In the genomic region with DNA sequence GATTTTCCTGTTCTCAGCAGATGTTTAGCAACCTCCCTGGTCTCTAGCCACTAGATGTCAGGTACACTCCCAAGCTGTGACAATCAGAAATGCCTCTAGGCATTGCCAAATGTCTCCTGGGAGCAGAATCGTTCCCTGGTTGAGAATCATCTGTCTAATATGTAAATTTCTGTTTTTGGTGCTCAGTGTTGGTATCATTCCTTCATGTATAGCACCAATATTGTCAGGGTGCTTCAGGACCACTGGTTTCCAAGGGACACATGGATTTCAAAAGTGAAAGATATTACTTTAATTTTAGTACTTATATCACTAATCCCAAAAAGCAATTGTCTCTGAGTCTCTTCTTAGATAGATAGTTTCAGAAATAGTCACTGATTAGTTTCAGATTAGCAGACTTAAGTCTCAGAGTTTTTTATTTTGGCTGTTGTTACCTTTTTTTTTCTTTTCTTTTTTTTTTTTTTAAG, we compare ENCODE assay signal across 12 cellular contexts.
DNase-seq lines count a peak whose midpoint lies in the region; ATAC-seq and TF ChIP-seq lines count a peak whose summit lies in the region.
"Had no signal": no experiment of that assay in that cellular context is flagged by ENCODE, and none has a peak within 500 bp of the region (broad histone marks: within the 10 kb centered on the region; RNA-seq: fewer than 3 reads in every experiment).

No MANE protein-coding gene starts in this region.

- H3K9ac ChIP-seq in Loucy (ENCODE audit: low read depth, low read length, poor library complexity, severe bottlenecking) = no peak overlapping the region

- H3K27me3 ChIP-seq in Loucy (ENCODE audit: insufficient read depth, low read length, poor library complexity, severe bottlenecking) (no peaks in the 10 kb centered on the region), psoas muscle (ENCODE audit: insufficient read depth in 3 of 3, low read length in 2 of 3) (no peaks in the 10 kb centered on the region)
- H3K27me3 ChIP-seq: breast epithelium had no signal

- no peaks in the 10 kb centered on the region for H3K79me2 ChIP-seq in Loucy (ENCODE audit: insufficient read depth, low read length)

- peak; percentile 58 for ATAC-seq in GM19372 (IDR thresholded peaks at IDR 0.05; ENCODE audit: low read depth, unreplicated experiment)
- ATAC-seq in HG02870 (IDR thresholded peaks at IDR 0.05; ENCODE audit: unreplicated experiment) = peak; percentile 74
- ATAC-seq in psoas muscle = no peak
- ATAC-seq: left cardiac atrium had no signal

- H3K4me3 ChIP-seq in Loucy (ENCODE audit: low read length, poor library complexity, severe bottlenecking) = peak overlapping the region; percentile 30
- no peak overlapping the region for H3K4me3 ChIP-seq in psoas muscle
- H3K4me3 ChIP-seq: breast epithelium had no signal

- H3F3A ChIP-seq in Loucy (ENCODE audit: low read depth) = no peaks in the 10 kb centered on the region

- peak overlapping the region; percentile 59 for H3K4me2 ChIP-seq in Loucy (ENCODE audit: low read depth, low read length, poor library complexity, severe bottlenecking)

- H3K36me3 ChIP-seq in Loucy (ENCODE audit: insufficient read depth, low read length) (no peaks in the 10 kb centered on the region), psoas muscle (ENCODE audit: insufficient read depth in 1 of 2, low read depth in 1 of 2) (no peaks in the 10 kb centered on the region)
- H3K36me3 ChIP-seq: breast epithelium had no signal

- intact Hi-C loops in psoas muscle (cut with DNase I) = no loop called here

- no peaks in the 10 kb centered on the region for H4K20me1 ChIP-seq in Loucy (ENCODE audit: insufficient read depth, low read length, poor library complexity, severe bottlenecking)

- peaks cover 6% of the 10 kb centered on the region for H3K4me1 ChIP-seq in Loucy (ENCODE audit: insufficient read depth, low read length, poor library complexity, severe bottlenecking)
- H3K4me1 ChIP-seq in psoas muscle = no peaks in the 10 kb centered on the region
- H3K4me1 ChIP-seq: breast epithelium had no signal

- H2AFZ ChIP-seq in Loucy (ENCODE audit: low read length) = no peak overlapping the region

- TF ChIP-seq CTCF in GM12872 (IDR thresholded peaks at IDR 0.05; ENCODE audit: insufficient read depth, low read depth, low read length) = 0 out of 3 replicates have a peak, but pooled peaks have one; percentile 17
- 0 out of 2 replicates have a peak, but pooled peaks have one; percentile 24 for TF ChIP-seq CTCF in Loucy (conservative IDR thresholded peaks at IDR 0.05; ENCODE audit: low read length)
- no peak for TF ChIP-seq CTCF in psoas muscle (IDR thresholded peaks at IDR 0.05)

- H3K27ac ChIP-seq in psoas muscle = no peak overlapping the region
- H3K27ac ChIP-seq: breast epithelium had no signal

- no peaks in the 10 kb centered on the region for H3K9me2 ChIP-seq in Loucy (replicated peaks; ENCODE audit: low read depth, low read length)

- 1 to 18% (median 9%) methylated on average over 1 of the region's 1 CpG for WGBS in psoas muscle, 3 donors

- DNase-seq in epidermal melanocyte (ENCODE audit: insufficient read length, low spot score) (no peak), foreskin melanocyte (no peak), NCI-H524 treated with DMSO at 0.1 percent for 48 hours (lab: John Stamatoyannopoulos, UW) (no peak), psoas muscle (no peak)
- DNase-seq: C1 segment of cervical spinal cord, left cardiac atrium, NCI-H524 had no signal

- peaks cover 11% of the 10 kb centered on the region; the same call in 1 of the 2 replicates for H3K9me3 ChIP-seq in Loucy (ENCODE audit: insufficient read depth, low read depth, low read length)
- H3K9me3 ChIP-seq in psoas muscle = no peaks in the 10 kb centered on the region

Comparison
In these comparisons a context has a peak if more than half of its experiments do, and no peak if none do; other contexts are left out.
1. ATAC-seq: peak in GM19372 (single experiment) and HG02870 (single experiment); none in psoas muscle (0 of 4).